ENCODE assay signal across 12 cellular contexts in genomic region chr10:77746313-77746712, GRCh38.
DNase-seq lines count a peak whose midpoint lies in the region; ATAC-seq and TF ChIP-seq lines count a peak whose summit lies in the region.
"Had no signal": no experiment of that assay in that cellular context is flagged by ENCODE, and none has a peak within 500 bp of the region (broad histone marks: within the 10 kb centered on the region; RNA-seq: fewer than 3 reads in every experiment).

No MANE protein-coding gene starts in this region.

- H3K14ac ChIP-seq in IMR-90 (replicated peaks; ENCODE audit: low read depth, low read length) (no peak overlapping the region), mesenchymal stem cell (ENCODE audit: low read length in 2 of 2) (no peak overlapping the region)

- H3K36me3 ChIP-seq in IMR-90 (ENCODE audit: control insufficient read depth, insufficient read depth, low read length) (no peaks in the 10 kb centered on the region), mesenchymal stem cell (ENCODE audit: control insufficient read depth in 1 of 2, insufficient read depth in 2 of 2, low read depth in 1 of 2, low read length in 2 of 2) (no peaks in the 10 kb centered on the region)
- H3K36me3 ChIP-seq: ovary, upper lobe of right lung had no signal

- no peak overlapping the region for H2BK5ac ChIP-seq in IMR-90 (ENCODE audit: low read depth, low read length, poor library complexity, severe bottlenecking)
- H2BK5ac ChIP-seq in mesenchymal stem cell (ENCODE audit: low read depth, low read length, poor library complexity, severe bottlenecking) = no peak overlapping the region

- H2AFZ ChIP-seq in IMR-90 (replicated peaks; ENCODE audit: low read length, poor library complexity) = peak overlapping the region; percentile 24
- no peak overlapping the region for H2AFZ ChIP-seq in mesenchymal stem cell (ENCODE audit: low read depth, low read length)

- H3K4ac ChIP-seq in IMR-90 (ENCODE audit: low read depth, low read length) (no peak overlapping the region), mesenchymal stem cell (ENCODE audit: low read depth in 1 of 2, low read length in 2 of 2) (no peak overlapping the region)

- dilution Hi-C loops in IMR-90 (cut with HindIII; ENCODE audit: low sequenced_read_pairs, unreplicated experiment) = no loop called here

- TF ChIP-seq POLR2A in IMR-90 (IDR thresholded peaks at IDR 0.05; ENCODE audit: low read depth, low read length) = no peak

- TF ChIP-seq CTCF in IMR-90 (conservative IDR thresholded peaks at IDR 0.05; ENCODE audit: low read depth, low read length) = no peak

- H3K4me2 ChIP-seq in IMR-90 (ENCODE audit: low read depth, low read length) (no peak overlapping the region), mesenchymal stem cell (ENCODE audit: low read length, poor library complexity, severe bottlenecking) (no peak overlapping the region)

- H3K9me3 ChIP-seq in IMR-90 (ENCODE audit: control insufficient read depth, insufficient read depth, low read length) (peaks cover 5% of the 10 kb centered on the region), mesenchymal stem cell (ENCODE audit: control insufficient read depth, low read length) (peaks cover 22% of the 10 kb centered on the region)
- H3K9me3 ChIP-seq: ovary, upper lobe of right lung had no signal

- H4K91ac ChIP-seq in IMR-90 (ENCODE audit: insufficient read depth, low read depth, low read length) = no peak overlapping the region
- no peak overlapping the region for H4K91ac ChIP-seq in mesenchymal stem cell (ENCODE audit: low read length)

- intact Hi-C loops in IMR-90 (cut with micrococcal nuclease) = no loop called here

- no peak overlapping the region for H2AK9ac ChIP-seq in IMR-90 (replicated peaks; ENCODE audit: low read depth, low read length, poor library complexity)

- H2AK5ac ChIP-seq in IMR-90 (ENCODE audit: low read depth, low read length) = no peak overlapping the region
- H2AK5ac ChIP-seq in mesenchymal stem cell (ENCODE audit: low read length, severe bottlenecking) = no peak overlapping the region

- H3K79me1 ChIP-seq in IMR-90 (ENCODE audit: low read depth in 1 of 2, low read length in 2 of 2) (no peaks in the 10 kb centered on the region), mesenchymal stem cell (replicated peaks; ENCODE audit: low read length, poor library complexity, severe bottlenecking) (no peaks in the 10 kb centered on the region)

- no peak overlapping the region for H3K9ac ChIP-seq in IMR-90 (ENCODE audit: low read depth, low read length)
- H3K9ac ChIP-seq in mesenchymal stem cell (ENCODE audit: low read length) = peak overlapping the region; percentile 51

- in situ Hi-C loops in IMR-90 (cut with MboI; ENCODE audit: low sequenced_read_pairs) = no loop called here

- H3K4me1 ChIP-seq in IMR-90 (ENCODE audit: control insufficient read depth, insufficient read depth, low read length) (peaks cover 2% of the 10 kb centered on the region; the same call in 1 of the 2 replicates), mesenchymal stem cell (ENCODE audit: control insufficient read depth, insufficient read depth, low read depth, low read length) (peaks cover 3% of the 10 kb centered on the region)
- H3K4me1 ChIP-seq: upper lobe of right lung had no signal

- no peaks in the 10 kb centered on the region for H3K9me1 ChIP-seq in IMR-90 (ENCODE audit: insufficient read depth, low read length)

- peak; percentile 87 for ATAC-seq in IMR-90 (ENCODE audit: low read depth)
- no peak for ATAC-seq in HG03175 (IDR thresholded peaks at IDR 0.05; ENCODE audit: unreplicated experiment)
- ATAC-seq in HG02970 (IDR thresholded peaks at IDR 0.05; ENCODE audit: low FRiP score, unreplicated experiment) = no peak
- ATAC-seq: upper lobe of right lung had no signal

- H2BK12ac ChIP-seq in mesenchymal stem cell (ENCODE audit: low read length in 2 of 2) = no peak overlapping the region

- H4K5ac ChIP-seq in IMR-90 (ENCODE audit: low read depth, low read length) = no peak overlapping the region

- H2BK15ac ChIP-seq in IMR-90 (ENCODE audit: low read depth, low read length) (no peak overlapping the region), mesenchymal stem cell (ENCODE audit: low read depth, poor library complexity, severe bottlenecking) (no peak overlapping the region)

- POLR2A ChIA-PET in IMR-90 (lab: Charles Lee; ENCODE audit: unreplicated experiment) = interaction anchor here (0.6 kb wide), 1 partner anchor 8 kb away, joined by 4 read pairs; no protein-coding TSS in a partner anchor

- H2BK20ac ChIP-seq in IMR-90 (ENCODE audit: low read depth, low read length) = no peak overlapping the region

- DNase-seq in AG08396 (ENCODE audit: low spot score) = peak; percentile 46
- DNase-seq in IMR-90 = peak; percentile 63
- peak; percentile 17 for DNase-seq in dermis blood vessel endothelial cell
- peak; percentile 73 for DNase-seq in mesenchymal stem cell
- no peak for DNase-seq in SW480 (ENCODE audit: low spot score)
- DNase-seq in activated CD8-positive, alpha-beta memory T cell treated with anti-CD3 and anti-CD28 coated beads, Interleukin-2, amount 50 U/mL, for 48 hours = no peak
- DNase-seq: ACHN, NCI-H69, upper lobe of right lung had no signal

- H4K20me1 ChIP-seq in IMR-90 (ENCODE audit: insufficient read depth, low read length) = no peaks in the 10 kb centered on the region

- H3K4me3 ChIP-seq in IMR-90 (ENCODE audit: insufficient read depth, low read depth, low read length) (no peak overlapping the region), mesenchymal stem cell (ENCODE audit: insufficient read depth in 1 of 2, low read depth in 1 of 2, low read length in 2 of 2) (peak overlapping the region in 1 of 2 experiments; percentile 63)
- H3K4me3 ChIP-seq: ovary, upper lobe of right lung had no signal

- H3K56ac ChIP-seq in IMR-90 (ENCODE audit: extremely low read depth, insufficient read depth, low read length) = no peak overlapping the region

- no peak overlapping the region for H4K8ac ChIP-seq in IMR-90 (ENCODE audit: low read depth in 2 of 2, low read length in 2 of 2)
- H4K8ac ChIP-seq in mesenchymal stem cell (ENCODE audit: low read length) = peak overlapping the region; percentile 35

- 65% methylated on average over 3 of the region's 8 CpGs; no CpG with 5 or more reads in 1 of the 2 experiments for WGBS in IMR-90 (ENCODE audit: extremely low coverage in 2 of 2, insufficient read length in 1 of 2), 2 experiments
- WGBS in mesenchymal stem cell = 52% methylated on average over 8 of the region's 8 CpGs

- H3K27me3 ChIP-seq in IMR-90 (ENCODE audit: control insufficient read depth, insufficient read depth, low read length) = no peaks in the 10 kb centered on the region
- no peaks in the 10 kb centered on the region for H3K27me3 ChIP-seq in mesenchymal stem cell (ENCODE audit: control insufficient read depth in 1 of 2, insufficient read depth in 1 of 2, low read length in 2 of 2)
- H3K27me3 ChIP-seq: ovary, upper lobe of right lung had no signal

- CTCF ChIA-PET in IMR-90 (lab: Yijun Ruan, JAX) = interaction anchor here (0.8 kb wide), 1 partner anchor 26 kb away, joined by 3 read pairs; no protein-coding TSS in a partner anchor

- no TSS peak for BruUV-seq in IMR-90 (replicated peaks; lab: Mats Ljungman, UMichigan)

- no peak overlapping the region for H2BK120ac ChIP-seq in IMR-90 (ENCODE audit: low read depth, low read length)
- no peak overlapping the region for H2BK120ac ChIP-seq in mesenchymal stem cell (ENCODE audit: low read depth, low read length)

- H3K27ac ChIP-seq in IMR-90 (ENCODE audit: insufficient read depth, low read length) = no peak overlapping the region
- H3K27ac ChIP-seq in mesenchymal stem cell (ENCODE audit: low read length, poor library complexity, severe bottlenecking) = no peak overlapping the region
- H3K27ac ChIP-seq: ovary, upper lobe of right lung had no signal

- no peak overlapping the region for H3K23ac ChIP-seq in IMR-90 (ENCODE audit: low read depth, low read length)
- no peak overlapping the region for H3K23ac ChIP-seq in mesenchymal stem cell (ENCODE audit: low read length in 2 of 2)

- TF ChIP-seq RAD21 in IMR-90 (IDR thresholded peaks at IDR 0.05; ENCODE audit: low read length) = no peak

- no peak overlapping the region for H3K18ac ChIP-seq in IMR-90 (ENCODE audit: low read depth, low read length)
- H3K18ac ChIP-seq in mesenchymal stem cell (ENCODE audit: low read depth in 1 of 2, low read length in 2 of 2) = no peak overlapping the region

TF ChIP-seq in IMR-90, 13 proteins besides CTCF, POLR2A, EP300 and RAD21:
- TF ChIP-seq CEBPB (IDR thresholded peaks at IDR 0.05; ENCODE audit: low read depth, low read length) = no peak
- TF ChIP-seq RCOR1 (IDR thresholded peaks at IDR 0.05; ENCODE audit: insufficient replicate concordance, low read length) = no peak
- no peak for TF ChIP-seq MXI1 (IDR thresholded peaks at IDR 0.05; ENCODE audit: borderline replicate concordance, low read depth, low read length)
- TF ChIP-seq SMC3 (IDR thresholded peaks at IDR 0.05; ENCODE audit: low read depth, low read length) = no peak
- TF ChIP-seq FOS (IDR thresholded peaks at IDR 0.05; ENCODE audit: low read depth, low read length) = 0 out of 2 replicates have a peak, but pooled peaks have one; percentile 28
- no peak for TF ChIP-seq CHD1 (IDR thresholded peaks at IDR 0.05; ENCODE audit: low read depth, low read length)
- no peak for TF ChIP-seq RFX5 (IDR thresholded peaks at IDR 0.05; ENCODE audit: low read depth, low read length)

Comparison
In these comparisons a context has a peak if more than half of its experiments do, and no peak if none do; other contexts are left out.
1. DNase-seq: peak in AG08396 (single experiment), IMR-90 (single experiment), dermis blood vessel endothelial cell (single experiment) and mesenchymal stem cell (single experiment); none in SW480 (single experiment) and activated CD8-positive, alpha-beta memory T cell treated with anti-CD3 and anti-CD28 coated beads, Interleukin-2, amount 50 U/mL, for 48 hours (single experiment).